Comparison of ENCODE assay signal across 14 cellular contexts in genomic region chr12:93451423-93452158, GRCh38. TPM values are rescaled to one million over a fixed set of nuclear protein-coding genes. Genes with fewer than 3 reads are reported as not detected.
DNase-seq lines count a peak whose midpoint lies in the region; ATAC-seq, FAIRE-seq and TF ChIP-seq lines count a peak whose summit lies in the region.
"Had no signal": no experiment of that assay in that cellular context is flagged by ENCODE, and none has a peak within 500 bp of the region (broad histone marks: within the 10 kb centered on the region; RNA-seq: fewer than 3 reads in every experiment).

No MANE protein-coding gene starts in this region.

- POLR2A ChIA-PET in HepG2 (lab: Yijun Ruan, JAX) (interaction anchor here (1.2 kb wide), 1 partner anchor 9 kb away, joined by 3 read pairs; no protein-coding TSS in a partner anchor), K562 (lab: Yijun Ruan, JAX) (no interaction called here)

- no peak for DNase-seq in HepG2 (ENCODE audit: low spot score)
- DNase-seq in right lobe of liver: no peak
- DNase-seq in Kasumi-1 (lab: John Stamatoyannopoulos, UW): peak; percentile 32 to 40
- DNase-seq in K562 (ENCODE audit: extremely low read depth in 1 of 4, low spot score in 3 of 4): no peak
- DNase-seq in smooth muscle cell (lab: John Stamatoyannopoulos, UW; ENCODE audit: unreplicated experiment): no peak
- no peak for DNase-seq in amniotic stem cell (lab: John Stamatoyannopoulos, UW)
- no peak for DNase-seq in COLO829 (ENCODE audit: low spot score)
- DNase-seq: CD8-positive, alpha-beta memory T cell; DMS53; GM23248 had no signal

- ATAC-seq in HepG2 (peak; percentile 60), right lobe of liver (no peak), K562 (no peak), GM21515 (IDR thresholded peaks at IDR 0.05; ENCODE audit: unreplicated experiment) (no peak)
- ATAC-seq: HCT116 had no signal

- no peaks in the 10 kb centered on the region for H3K9me3 ChIP-seq in HepG2 (ENCODE audit: low read length)
- no peaks in the 10 kb centered on the region for H3K9me3 ChIP-seq in right lobe of liver
- no peaks in the 10 kb centered on the region for H3K9me3 ChIP-seq in K562 (replicated peaks; ENCODE audit: control insufficient read depth, insufficient read depth, low read depth, low read length)
- no peaks in the 10 kb centered on the region for H3K9me3 ChIP-seq in smooth muscle cell (replicated peaks; ENCODE audit: low read depth)

- H3K27ac ChIP-seq in HepG2 (ENCODE audit: extremely low read length, insufficient read depth, low read length) (peak overlapping the region; percentile 54), right lobe of liver (no peak overlapping the region), K562 (ENCODE audit: extremely low read depth, low read depth, low read length) (no peak overlapping the region), smooth muscle cell (ENCODE audit: low read depth) (no peak overlapping the region)
- H3K27ac ChIP-seq: GM23248, HL-60 had no signal

- TF ChIP-seq EP300 in HepG2 (IDR thresholded peaks at IDR 0.05; ENCODE audit: low read depth in 2 of 2, low read length in 2 of 2) (peak in 1 of 2 experiments; percentile 36; a peak in 1 of 4 replicates), HepG2 (CRISPR knock-in tag; IDR thresholded peaks at IDR 0.05; ENCODE audit: borderline replicate concordance) (no peak), K562 (IDR thresholded peaks at IDR 0.05; ENCODE audit: low read length) (no peak)

- H3K4me2 ChIP-seq in HepG2 (ENCODE audit: low read depth, low read length): peak overlapping the region; percentile 62
- no peak overlapping the region for H3K4me2 ChIP-seq in K562 (ENCODE audit: insufficient read depth, low read length)
- no peak overlapping the region for H3K4me2 ChIP-seq in smooth muscle cell

- H3K4me3 ChIP-seq in HepG2 (replicated peaks in 1 of 3; ENCODE audit: insufficient read depth in 1 of 3, low read depth in 2 of 3, low read length in 3 of 3) (no peak overlapping the region), right lobe of liver (no peak overlapping the region), K562 (no peak overlapping the region), smooth muscle cell (no peak overlapping the region)
- H3K4me3 ChIP-seq: GM23248 had no signal

- H3K9ac ChIP-seq in HepG2 (ENCODE audit: insufficient read depth, low read depth, low read length) (no peak overlapping the region), K562 (ENCODE audit: insufficient read depth in 1 of 2, low read depth in 2 of 2, low read length in 2 of 2) (no peak overlapping the region), smooth muscle cell (ENCODE audit: low read depth) (no peak overlapping the region)
- H3K9ac ChIP-seq: GM23248 had no signal

- H3K27me3 ChIP-seq in HepG2 (ENCODE audit: control insufficient read depth in 1 of 2, insufficient read depth in 2 of 2, low read length in 2 of 2) (no peaks in the 10 kb centered on the region), right lobe of liver (no peaks in the 10 kb centered on the region), K562 (ENCODE audit: control insufficient read depth in 2 of 2, insufficient read depth in 2 of 2, low read length in 2 of 2) (no peaks in the 10 kb centered on the region), smooth muscle cell (ENCODE audit: low read depth) (no peaks in the 10 kb centered on the region)

- no peak for TF ChIP-seq RAD21 in HepG2 (CRISPR knock-in tag; IDR thresholded peaks at IDR 0.05)
- no peak for TF ChIP-seq RAD21 in K562 (CRISPR knock-in tag; conservative IDR thresholded peaks at IDR 0.05 in 1 of 2, IDR thresholded peaks at IDR 0.05 in 1 of 2)

- H4K20me1 ChIP-seq in HepG2 (ENCODE audit: insufficient read depth, low read length) (no peaks in the 10 kb centered on the region), K562 (replicated peaks; ENCODE audit: control insufficient read depth, insufficient read depth, low read length) (no peaks in the 10 kb centered on the region), smooth muscle cell (ENCODE audit: low read depth) (no peaks in the 10 kb centered on the region)

- WGBS in HepG2 (ENCODE audit: low lambda C conversion rate): 9% methylated on average over 3 of the region's 3 CpGs
- 33% methylated on average over 3 of the region's 3 CpGs for WGBS in right lobe of liver (ENCODE audit: insufficient coverage, low coverage, low lambda C conversion rate, missing lambda C conversion rate)
- 15% methylated on average over 3 of the region's 3 CpGs for WGBS in K562 (ENCODE audit: insufficient coverage, low coverage, missing lambda C conversion rate)
- WGBS in smooth muscle cell (ENCODE audit: low lambda C conversion rate): 79% methylated on average over 3 of the region's 3 CpGs

- H3K4me1 ChIP-seq in HepG2 (ENCODE audit: insufficient read depth, low read length) (peaks cover 79% of the 10 kb centered on the region), right lobe of liver (no peaks in the 10 kb centered on the region), K562 (replicated peaks in 1 of 2; ENCODE audit: control insufficient read depth in 2 of 2, insufficient read depth in 2 of 2, low read length in 2 of 2) (no peaks in the 10 kb centered on the region), smooth muscle cell (ENCODE audit: low read depth) (no peaks in the 10 kb centered on the region)

- CTCF ChIA-PET in HepG2 (lab: Yijun Ruan, JAX; ENCODE audit: low intra/inter-chr PET ratio, low total read pairs): no interaction called here
- CTCF ChIA-PET in K562 (lab: Yijun Ruan, JAX; ENCODE audit: low intra/inter-chr PET ratio): no interaction called here

- TF ChIP-seq POLR2A in HepG2 (IDR thresholded peaks at IDR 0.05; ENCODE audit: insufficient read depth in 1 of 2, low read depth in 2 of 2, low read length in 2 of 2): no peak
- TF ChIP-seq POLR2A in right lobe of liver (IDR thresholded peaks at IDR 0.05): no peak
- TF ChIP-seq POLR2A in K562 (conservative IDR thresholded peaks at IDR 0.05): no peak

- no peaks in the 10 kb centered on the region for H3K79me2 ChIP-seq in HepG2 (ENCODE audit: insufficient read depth, low read length)
- no peaks in the 10 kb centered on the region for H3K79me2 ChIP-seq in K562 (ENCODE audit: control insufficient read depth, insufficient read depth, low read length)
- no peaks in the 10 kb centered on the region for H3K79me2 ChIP-seq in smooth muscle cell (ENCODE audit: low read depth)

- FAIRE-seq in HepG2 (lab: Jason Lieb, UNC): peak; percentile 23
- FAIRE-seq in K562 (lab: Jason Lieb, UNC): no peak
- FAIRE-seq: H54 had no signal

- TF ChIP-seq CTCF in HepG2 (CRISPR knock-in tag; IDR thresholded peaks at IDR 0.05) (no peak), right lobe of liver (IDR thresholded peaks at IDR 0.05) (no peak), K562 (IDR thresholded peaks at IDR 0.05 in 2 of 3, conservative IDR thresholded peaks at IDR 0.05 in 1 of 3; ENCODE audit: insufficient read depth in 2 of 3, low read depth in 1 of 3, low read length in 3 of 3) (no peak), smooth muscle cell (IDR thresholded peaks at IDR 0.05; ENCODE audit: borderline replicate concordance, insufficient read depth, poor library complexity, severe bottlenecking) (no peak)

- intact Hi-C loops in HepG2 (cut with micrococcal nuclease; ENCODE audit: unreplicated experiment): no loop called here
- intact Hi-C loops in right lobe of liver (cut with DNase I): no loop called here
- intact Hi-C loops in K562 (cut with micrococcal nuclease): no loop called here

- no peaks in the 10 kb centered on the region for H3K36me3 ChIP-seq in HepG2 (replicated peaks in 1 of 2; ENCODE audit: control insufficient read depth in 1 of 2, insufficient read depth in 2 of 2, low read length in 2 of 2)
- no peaks in the 10 kb centered on the region for H3K36me3 ChIP-seq in right lobe of liver
- H3K36me3 ChIP-seq in K562 (ENCODE audit: control insufficient read depth, insufficient read depth, low read length): no peaks in the 10 kb centered on the region
- H3K36me3 ChIP-seq in smooth muscle cell (ENCODE audit: low read depth): no peaks in the 10 kb centered on the region

- H2AFZ ChIP-seq in HepG2 (ENCODE audit: low read length): no peak overlapping the region
- peak overlapping the region; percentile 65; the same call in 1 of the 2 replicates for H2AFZ ChIP-seq in K562 (ENCODE audit: low read depth, low read length)
- H2AFZ ChIP-seq in smooth muscle cell (ENCODE audit: low read depth): peak overlapping the region; percentile 65
- H2AFZ ChIP-seq: GM23248 had no signal

- BruUV-seq in HepG2 (replicated peaks; lab: Mats Ljungman, UMichigan): no TSS peak
- no TSS peak for BruUV-seq in K562 (replicated peaks; lab: Mats Ljungman, UMichigan)

- in situ Hi-C loops in HepG2 (cut with HindIII; ENCODE audit: extremely low pct_ligation_motif_present, low pct_unique_long_range_greater_than_20kb): no loop called here
- in situ Hi-C loops in K562 (cut with MboI): no loop called here

- no peaks in the 10 kb centered on the region for H3K9me1 ChIP-seq in K562 (ENCODE audit: control insufficient read depth, insufficient read depth, low read length)

- no peaks in the 10 kb centered on the region for H3F3A ChIP-seq in smooth muscle cell (ENCODE audit: low read depth)

RNA-seq across cellular contexts. Expression of gene UBE2N, which starts 9.8 kb away (rescaled TPM):
- total RNA-seq in HepG2 (2016; rRNA removed; fragmentation: Illumina TruSeq; extraction: Trizol): 197 and 317 TPM in 2 replicates
- 43.5 and 43.9 TPM in 2 replicates for total RNA-seq in HepG2 (2016; cell fraction: cytosol; rRNA removed; fragmentation: Illumina TruSeq; extraction: Trizol; ENCODE audit: low read depth)
- 195 and 339 TPM in 2 replicates for total RNA-seq in HepG2 (2016; cell fraction: insoluble cytoplasmic fraction; rRNA removed; fragmentation: Illumina TruSeq; extraction: Trizol)
- total RNA-seq in HepG2 (2016; cell fraction: membrane; rRNA removed; fragmentation: Illumina TruSeq; extraction: Trizol): 74.6 and 87.2 TPM in 2 replicates
- 66.6 and 69.2 TPM in 2 replicates for total RNA-seq in HepG2 (2016; cell fraction: nucleus; rRNA removed; fragmentation: Illumina TruSeq; extraction: Trizol)
- polyA plus RNA-seq in HepG2 (2011; rRNA removed): 179 and 188 TPM in 2 replicates
- polyA plus RNA-seq in HepG2 (2011; cell fraction: cytosol; rRNA removed): 71.4 and 85.0 TPM in 2 replicates
- 21.6 and 30.5 TPM in 2 replicates for polyA plus RNA-seq in HepG2 (2011; cell fraction: nucleus; rRNA removed)
- polyA plus RNA-seq in HepG2 (2012): 160 and 165 TPM in 2 replicates
- polyA plus RNA-seq in HepG2 (2016; cell fraction: cytosol; fragmentation: Illumina TruSeq; extraction: Trizol; ENCODE audit: low read depth): 41.1 and 43.9 TPM in 2 replicates
- 331 and 351 TPM in 2 replicates for polyA plus RNA-seq in HepG2 (2016; cell fraction: insoluble cytoplasmic fraction; fragmentation: Illumina TruSeq; extraction: Trizol; ENCODE audit: low read depth)
- polyA plus RNA-seq in HepG2 (2016; cell fraction: membrane; fragmentation: Illumina TruSeq; extraction: Trizol; ENCODE audit: low read depth): 56.6 and 65.4 TPM in 2 replicates
- 115 and 117 TPM in 2 replicates for polyA plus RNA-seq in HepG2 (2016; cell fraction: nucleus; fragmentation: Illumina TruSeq; extraction: Trizol; ENCODE audit: insufficient read depth, low read depth)
- polyA minus RNA-seq in HepG2 (2011; rRNA and poly(A)+ RNA removed; ENCODE audit: low replicate concordance): 45.7 and 70.5 TPM in 2 replicates
- 70.3 and 70.8 TPM in 2 replicates for polyA minus RNA-seq in HepG2 (2011; cell fraction: cytosol; rRNA and poly(A)+ RNA removed)
- polyA minus RNA-seq in HepG2 (2011; cell fraction: nucleus; rRNA and poly(A)+ RNA removed): 23.6 and 30.6 TPM in 2 replicates
- 10 to 100 TPM; 22.0 to 36.2 (median 28.6) TPM for total RNA-seq in right lobe of liver
- total RNA-seq in K562 (2011; cell fraction: chromatin; rRNA removed; ENCODE audit: low replicate concordance): 19.7 and 39.0 TPM in 2 replicates
- 10.3 and 11.1 TPM in 2 replicates for total RNA-seq in K562 (2011; cell fraction: nucleolus; rRNA removed)
- 22.5 and 40.5 TPM in 2 replicates for total RNA-seq in K562 (2011; cell fraction: nucleoplasm; rRNA removed)
- 189 and 218 TPM in 2 replicates for total RNA-seq in K562 (2014; rRNA removed)
- total RNA-seq in K562 (2014; rRNA removed; fragmentation: Illumina TruSeq; extraction: Trizol): 224 and 228 TPM in 2 replicates
- 230 and 260 TPM in 2 replicates for total RNA-seq in K562 (2015; rRNA removed; fragmentation: Illumina TruSeq; extraction: Trizol)
- total RNA-seq in K562 (2021): 207 and 219 TPM in 2 replicates
- polyA plus RNA-seq in K562 (2011; rRNA removed): 286 and 326 TPM in 2 replicates
- polyA plus RNA-seq in K562 (2011; cell fraction: cytosol; rRNA removed): 118 and 141 TPM in 2 replicates
- polyA plus RNA-seq in K562 (2011; cell fraction: nucleus; rRNA removed): 72.6 and 99.0 TPM in 2 replicates
- 124 and 338 TPM in 2 replicates for polyA plus RNA-seq in K562 (2012)
- polyA plus RNA-seq in K562 (2014; fragmentation: Illumina TruSeq; extraction: Trizol): 252 and 303 TPM in 2 replicates
- polyA plus RNA-seq in K562 (2014; fragmentation: Nextera tagmentation; extraction: Ambion mirVana): 100 to 1,000 TPM; 727 to 826 TPM
- 222 and 407 TPM in 2 replicates for polyA plus RNA-seq in K562 (2014; rRNA removed)
- polyA minus RNA-seq in K562 (2011; rRNA and poly(A)+ RNA removed): 197 and 210 TPM in 2 replicates
- 90.7 and 93.3 TPM in 2 replicates for polyA minus RNA-seq in K562 (2011; cell fraction: cytosol; rRNA and poly(A)+ RNA removed)
- 8.3 and 15.4 TPM in 2 replicates for polyA minus RNA-seq in K562 (2011; cell fraction: nucleus; rRNA and poly(A)+ RNA removed)
- total RNA-seq in smooth muscle cell: 61.3 and 69.3 TPM in 2 replicates
- polyA plus RNA-seq in smooth muscle cell: 104 and 111 TPM in 2 replicates

RNA-seq across cellular contexts. Expression of gene MRPL42, which starts 15.7 kb away (rescaled TPM):
- total RNA-seq in HepG2 (2016; rRNA removed; fragmentation: Illumina TruSeq; extraction: Trizol): 148 and 224 TPM in 2 replicates
- total RNA-seq in HepG2 (2016; cell fraction: cytosol; rRNA removed; fragmentation: Illumina TruSeq; extraction: Trizol; ENCODE audit: low read depth): 63.1 and 69.4 TPM in 2 replicates
- 148 and 233 TPM in 2 replicates for total RNA-seq in HepG2 (2016; cell fraction: insoluble cytoplasmic fraction; rRNA removed; fragmentation: Illumina TruSeq; extraction: Trizol)
- total RNA-seq in HepG2 (2016; cell fraction: membrane; rRNA removed; fragmentation: Illumina TruSeq; extraction: Trizol): 119 and 120 TPM in 2 replicates
- total RNA-seq in HepG2 (2016; cell fraction: nucleus; rRNA removed; fragmentation: Illumina TruSeq; extraction: Trizol): 72.3 and 83.9 TPM in 2 replicates
- polyA plus RNA-seq in HepG2 (2011; rRNA removed): 75.4 and 93.3 TPM in 2 replicates
- polyA plus RNA-seq in HepG2 (2011; cell fraction: cytosol; rRNA removed): 44.4 and 77.9 TPM in 2 replicates
- 21.4 and 32.1 TPM in 2 replicates for polyA plus RNA-seq in HepG2 (2011; cell fraction: nucleus; rRNA removed)
- polyA plus RNA-seq in HepG2 (2012): 77.4 and 156 TPM in 2 replicates
- polyA plus RNA-seq in HepG2 (2016; cell fraction: cytosol; fragmentation: Illumina TruSeq; extraction: Trizol; ENCODE audit: low read depth): 62.5 and 71.1 TPM in 2 replicates
- polyA plus RNA-seq in HepG2 (2016; cell fraction: insoluble cytoplasmic fraction; fragmentation: Illumina TruSeq; extraction: Trizol; ENCODE audit: low read depth): 198 and 212 TPM in 2 replicates
- polyA plus RNA-seq in HepG2 (2016; cell fraction: membrane; fragmentation: Illumina TruSeq; extraction: Trizol; ENCODE audit: low read depth): 87.3 and 92.4 TPM in 2 replicates
- 78.8 and 79.9 TPM in 2 replicates for polyA plus RNA-seq in HepG2 (2016; cell fraction: nucleus; fragmentation: Illumina TruSeq; extraction: Trizol; ENCODE audit: insufficient read depth, low read depth)
- polyA minus RNA-seq in HepG2 (2011; rRNA and poly(A)+ RNA removed; ENCODE audit: low replicate concordance): 23.0 and 26.1 TPM in 2 replicates
- polyA minus RNA-seq in HepG2 (2011; cell fraction: cytosol; rRNA and poly(A)+ RNA removed): 48.1 and 52.1 TPM in 2 replicates
- polyA minus RNA-seq in HepG2 (2011; cell fraction: nucleus; rRNA and poly(A)+ RNA removed): 61.4 and 110 TPM in 2 replicates
- total RNA-seq in right lobe of liver: 10 to 100 TPM; 25.8 to 44.5 (median 32.1) TPM
- total RNA-seq in K562 (2011; cell fraction: chromatin; rRNA removed; ENCODE audit: low replicate concordance): 54.6 and 119 TPM in 2 replicates
- 45.7 and 45.9 TPM in 2 replicates for total RNA-seq in K562 (2011; cell fraction: nucleolus; rRNA removed)
- total RNA-seq in K562 (2011; cell fraction: nucleoplasm; rRNA removed): 59.8 and 74.6 TPM in 2 replicates
- total RNA-seq in K562 (2014; rRNA removed): 104 TPM in 2 replicates
- 230 and 267 TPM in 2 replicates for total RNA-seq in K562 (2014; rRNA removed; fragmentation: Illumina TruSeq; extraction: Trizol)
- 137 and 158 TPM in 2 replicates for total RNA-seq in K562 (2015; rRNA removed; fragmentation: Illumina TruSeq; extraction: Trizol)
- 153 and 163 TPM in 2 replicates for total RNA-seq in K562 (2021)
- polyA plus RNA-seq in K562 (2011; rRNA removed): 221 and 303 TPM in 2 replicates
- polyA plus RNA-seq in K562 (2011; cell fraction: cytosol; rRNA removed): 49.8 and 118 TPM in 2 replicates
- 28.7 and 48.0 TPM in 2 replicates for polyA plus RNA-seq in K562 (2011; cell fraction: nucleus; rRNA removed)
- polyA plus RNA-seq in K562 (2012): 87.5 and 143 TPM in 2 replicates
- polyA plus RNA-seq in K562 (2014; fragmentation: Illumina TruSeq; extraction: Trizol): 217 and 218 TPM in 2 replicates
- 100 to 1,000 TPM; 696 to 806 TPM for polyA plus RNA-seq in K562 (2014; fragmentation: Nextera tagmentation; extraction: Ambion mirVana)
- 174 and 183 TPM in 2 replicates for polyA plus RNA-seq in K562 (2014; rRNA removed)
- polyA minus RNA-seq in K562 (2011; rRNA and poly(A)+ RNA removed): 236 and 245 TPM in 2 replicates
- polyA minus RNA-seq in K562 (2011; cell fraction: cytosol; rRNA and poly(A)+ RNA removed): 38.3 and 40.2 TPM in 2 replicates
- 18.6 and 50.8 TPM in 2 replicates for polyA minus RNA-seq in K562 (2011; cell fraction: nucleus; rRNA and poly(A)+ RNA removed)
- total RNA-seq in smooth muscle cell: 113 and 135 TPM in 2 replicates
- polyA plus RNA-seq in smooth muscle cell: 82.8 and 85.5 TPM in 2 replicates

Comparison
In these comparisons a context has a peak if more than half of its experiments do, and no peak if none do; other contexts are left out.
1. DNase-seq: peak in Kasumi-1 (2 of 2); none in HepG2 (single experiment), right lobe of liver (0 of 3), K562 (0 of 4), smooth muscle cell (single experiment), amniotic stem cell (single experiment) and COLO829 (single experiment).
2. Of the 241 proteins assayed by ChIP-seq in both HepG2 and K562: peak only in HepG2: ETV5, FOXA3, GATAD2A, HDAC2, HMG20A, IRF2 and 7 more; only in K562: none; in both: none; in neither: 221; mixed calls (peak in some experiments, not most) for 7.